In genomic region chr17:48843172-48843900, GRCh38 we compare ENCODE assay signal across 14 cellular contexts. TPM values are rescaled to one million over a fixed set of nuclear protein-coding genes. Genes with fewer than 3 reads are reported as not detected.
A peak's percentile ranks its signal among the peaks of the same experiment; 100 is the strongest.
DNase-seq lines count a peak whose midpoint lies in the region; ATAC-seq and TF ChIP-seq lines count a peak whose summit lies in the region.
"Had no signal": no experiment of that assay in that cellular context is flagged by ENCODE, and none has a peak within 500 bp of the region (broad histone marks: within the 10 kb centered on the region; RNA-seq: fewer than 3 reads in every experiment).

No MANE protein-coding gene starts in this region.

- no peaks in the 10 kb centered on the region for H3K9me3 Mint-ChIP-seq in natural killer cell
- H3K9me3 Mint-ChIP-seq: memory B cell had no signal

- intact Hi-C loops in Panc1 (cut with micrococcal nuclease; ENCODE audit: unreplicated experiment) = no loop called here
- intact Hi-C loops in natural killer cell (cut with micrococcal nuclease) = no loop called here

- H3K4me2 ChIP-seq in fibroblast of lung (ENCODE audit: extremely low read depth, insufficient read depth, low read length) = no peak overlapping the region

- ATAC-seq in Panc1 (no peak), natural killer cell (no peak), HG03025 (IDR thresholded peaks at IDR 0.05; ENCODE audit: low FRiP score, unreplicated experiment) (no peak), HG03097 (IDR thresholded peaks at IDR 0.05; ENCODE audit: low FRiP score, unreplicated experiment) (no peak)

- H3K4me1 Mint-ChIP-seq in natural killer cell = peaks cover 18 to 23% of the 10 kb centered on the region in 2 donors

- no peak overlapping the region for H2AFZ ChIP-seq in ACC112 (ENCODE audit: low read length, unreplicated experiment)
- no peak overlapping the region for H2AFZ ChIP-seq in fibroblast of lung (ENCODE audit: low read length)

- peaks cover 15% of the 10 kb centered on the region for H3K36me3 ChIP-seq in ACC112 (ENCODE audit: insufficient read depth, low read length)
- peaks cover 9% of the 10 kb centered on the region for H3K36me3 ChIP-seq in Panc1 (ENCODE audit: control insufficient read depth, insufficient read depth, low read length)
- H3K36me3 ChIP-seq in fibroblast of lung (ENCODE audit: control insufficient read depth, insufficient read depth, low read length) = peaks cover 4% of the 10 kb centered on the region

- H3K4me3 ChIP-seq in ACC112 (ENCODE audit: low read depth, low read length) = no peak overlapping the region
- H3K4me3 ChIP-seq in Panc1 (ENCODE audit: low read depth in 2 of 2, low read length in 2 of 2) = no peak overlapping the region
- no peak overlapping the region for H3K4me3 ChIP-seq in fibroblast of lung (replicated peaks in 1 of 4; ENCODE audit: control extremely low read depth in 1 of 4, insufficient read depth in 1 of 4, low read depth in 3 of 4, low read length in 4 of 4)

- no peak for DNase-seq in Panc1 (ENCODE audit: low read depth, low spot score)
- DNase-seq in fibroblast of lung (ENCODE audit: low read depth in 2 of 2) = peak; percentile 63 to 68
- DNase-seq in natural killer cell = no peak
- no peak for DNase-seq in NCI-H345 treated with DMSO at 0.1 percent for 48 hours (lab: John Stamatoyannopoulos, UW; ENCODE audit: unreplicated experiment)
- DNase-seq in activated T-cell treated with anti-CD3 and anti-CD28 coated beads, Interleukin-2, amount 50 U/mL, for 1 hour = no peak
- DNase-seq: activated CD4-positive, CD25-positive, alpha-beta regulatory T cell treated with anti-CD3 and anti-CD28 coated beads, Interleukin-2, amount 50 U/mL, for 72 hours; erythroblast; RPMI8226 had no signal

- peak overlapping the region; percentile 2 for H3K4me3 Mint-ChIP-seq in natural killer cell
- H3K4me3 Mint-ChIP-seq: memory B cell had no signal

- H3K27me3 ChIP-seq in ACC112 (ENCODE audit: insufficient read depth, low read length) (no peaks in the 10 kb centered on the region), Panc1 (ENCODE audit: control insufficient read depth, insufficient read depth, low read length) (no peaks in the 10 kb centered on the region), fibroblast of lung (ENCODE audit: control insufficient read depth, insufficient read depth, low read length) (no peaks in the 10 kb centered on the region)

- no peaks in the 10 kb centered on the region for H4K20me1 ChIP-seq in fibroblast of lung (ENCODE audit: control insufficient read depth, extremely low read depth, insufficient read depth, low read length)

- H3K4me1 ChIP-seq in ACC112 (ENCODE audit: control insufficient read depth, insufficient read depth, low read length, unreplicated experiment) (peaks cover 36% of the 10 kb centered on the region), Panc1 (ENCODE audit: control insufficient read depth, insufficient read depth, low read length) (peaks cover 12% of the 10 kb centered on the region), fibroblast of lung (ENCODE audit: control insufficient read depth, extremely low read depth, insufficient read depth, low read length) (peaks cover 23% of the 10 kb centered on the region)

- TSS peak; percentile 66 for BruUV-seq in Panc1 (replicated peaks; lab: Mats Ljungman, UMichigan)

- POLR2A ChIA-PET in Panc1 (lab: Charles Lee) = interaction anchor here (0.5 to 0.6 kb wide), 2 partner anchors 233 to 430 kb away, joined by 3 to 19 read pairs; no protein-coding TSS in a partner anchor

- TF ChIP-seq CTCF in Panc1 (IDR thresholded peaks at IDR 0.05) (no peak), fibroblast of lung (conservative IDR thresholded peaks at IDR 0.05 in 1 of 2, IDR thresholded peaks at IDR 0.05 in 1 of 2; ENCODE audit: low read depth in 1 of 2, low read length in 2 of 2) (no peak), natural killer cell (IDR thresholded peaks at IDR 0.05) (no peak)

- H3K9ac ChIP-seq in fibroblast of lung (ENCODE audit: insufficient read depth, low read length) = no peak overlapping the region

- peak overlapping the region in 1 of 2 donors; percentile 90 for H3K27ac Mint-ChIP-seq in natural killer cell

- peaks cover 13% of the 10 kb centered on the region for H3K36me3 Mint-ChIP-seq in natural killer cell

- CTCF ChIA-PET in Panc1 (lab: Charles Lee) = interaction anchor here (0.7 to 1.5 kb wide), 4 partner anchors 20 to 36 kb away, joined by 3 to 7 read pairs (median 5); no protein-coding TSS in a partner anchor

- H3K27me3 Mint-ChIP-seq in natural killer cell (ENCODE audit: low read depth in 2 of 2) = no peaks in the 10 kb centered on the region
- H3K27me3 Mint-ChIP-seq: memory B cell had no signal

- H3K27ac ChIP-seq in ACC112 (ENCODE audit: low read depth, low read length) (peak overlapping the region; percentile 61), Panc1 (ENCODE audit: low read length) (no peak overlapping the region), fibroblast of lung (ENCODE audit: insufficient read depth, low read length) (no peak overlapping the region)
- H3K27ac ChIP-seq: C4-2B, HL-60 had no signal

- H3K9me3 ChIP-seq in Panc1 (ENCODE audit: control insufficient read depth, insufficient read depth, low read depth, low read length) (no peaks in the 10 kb centered on the region), fibroblast of lung (ENCODE audit: control insufficient read depth, insufficient read depth, low read depth, low read length) (no peaks in the 10 kb centered on the region)

- H3K79me2 ChIP-seq in ACC112 (ENCODE audit: control insufficient read depth, insufficient read depth, low read length, unreplicated experiment) (peaks cover 16% of the 10 kb centered on the region), fibroblast of lung (ENCODE audit: control insufficient read depth, insufficient read depth, low read length) (peaks cover 10% of the 10 kb centered on the region)

- in situ Hi-C loops in Panc1 (cut with HindIII; ENCODE audit: low pct_unique_long_range_greater_than_20kb, low sequenced_read_pairs) = no loop called here

RNA-seq across cellular contexts. Expression of gene CALCOCO2, which starts 12.5 kb away (rescaled TPM):
- total RNA-seq in Panc1 (2021; ENCODE audit: unreplicated experiment) (282 TPM), fibroblast of lung (50.1 and 65.1 TPM in 2 replicates), natural killer cell (100 to 1,000 TPM; 175 to 188 (median 179) TPM)
- 227 TPM for polyA plus RNA-seq in Panc1 (2012; ENCODE audit: insufficient read length)
- polyA plus RNA-seq in fibroblast of lung = 85.2 and 164 TPM in 2 replicates
- polyA plus RNA-seq in fibroblast of lung (2012) = 58.3 and 94.0 TPM in 2 replicates
- polyA minus RNA-seq in fibroblast of lung (ENCODE audit: low replicate concordance) = 72.5 and 98.4 TPM in 2 replicates

RNA-seq across cellular contexts. Expression of gene TTLL6, which starts 26.3 kb away (rescaled TPM):
- total RNA-seq in Panc1 (2021; ENCODE audit: unreplicated experiment) = 2.5 TPM
- 5.2 TPM for polyA plus RNA-seq in Panc1 (2012; ENCODE audit: insufficient read length)
- under 0.01 and 0.17 TPM in 2 replicates for total RNA-seq in fibroblast of lung
- polyA plus RNA-seq in fibroblast of lung = not detected in 2 replicates
- polyA plus RNA-seq in fibroblast of lung (2012) = 0.23 TPM in 1 of 2 replicates, not detected in the other
- not detected in 2 replicates for polyA minus RNA-seq in fibroblast of lung (ENCODE audit: low replicate concordance)
- total RNA-seq in natural killer cell = not detected

RNA-seq across cellular contexts. Expression of gene ATP5MC1, which starts 49.3 kb away (rescaled TPM):
- total RNA-seq in Panc1 (2021; ENCODE audit: unreplicated experiment) = 296 TPM
- 413 TPM for polyA plus RNA-seq in Panc1 (2012; ENCODE audit: insufficient read length)
- total RNA-seq in fibroblast of lung = 19.0 and 24.8 TPM in 2 replicates
- polyA plus RNA-seq in fibroblast of lung = 219 and 309 TPM in 2 replicates
- 203 and 231 TPM in 2 replicates for polyA plus RNA-seq in fibroblast of lung (2012)
- polyA minus RNA-seq in fibroblast of lung (ENCODE audit: low replicate concordance) = 191 and 192 TPM in 2 replicates
- total RNA-seq in natural killer cell = 10 to 100 TPM; 28.2 to 34.9 (median 34.5) TPM

Comparison
In these comparisons a context has a peak if more than half of its experiments do, and no peak if none do; other contexts are left out.
1. DNase-seq: peak in fibroblast of lung (2 of 2); none in Panc1 (single experiment), natural killer cell (single experiment), NCI-H345 treated with DMSO at 0.1 percent for 48 hours (single experiment) and activated T-cell treated with anti-CD3 and anti-CD28 coated beads, Interleukin-2, amount 50 U/mL, for 1 hour (single experiment).